Comparison of ENCODE assay signal across 1 cellular context in the genomic region with DNA sequence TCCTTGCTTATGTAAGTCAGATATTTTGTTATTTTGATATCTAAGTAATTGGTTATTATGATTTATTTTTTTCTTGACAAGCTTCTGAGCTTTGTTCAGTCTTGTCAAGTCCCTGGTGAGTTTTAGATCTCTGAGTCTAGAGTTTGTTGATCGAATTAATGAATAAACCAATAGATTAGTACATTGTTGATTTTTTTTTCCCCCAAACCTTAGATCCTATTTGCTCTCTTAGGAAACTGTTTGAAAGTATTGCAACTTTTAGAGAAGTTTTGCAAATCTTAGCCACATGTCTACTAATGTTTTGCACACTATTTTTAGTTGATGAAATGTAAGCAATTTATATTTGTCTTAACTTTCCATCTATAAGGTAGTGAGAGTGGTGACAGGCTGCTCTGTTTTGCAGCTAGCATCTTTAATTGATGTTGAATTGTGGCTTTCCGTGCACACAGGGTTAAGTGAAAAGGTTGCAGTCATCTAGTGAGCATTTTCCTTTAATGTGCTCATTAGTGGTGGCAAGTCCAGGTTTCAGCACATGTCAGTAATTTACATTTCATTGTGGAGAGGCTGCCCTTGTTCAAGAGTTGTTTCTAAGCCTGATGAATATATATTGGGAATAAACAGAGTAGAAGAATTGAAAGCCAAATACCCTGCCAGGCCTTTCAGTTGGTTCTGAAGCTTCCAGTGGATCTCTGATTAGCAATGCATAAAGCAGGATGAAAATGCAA.
TF ChIP-seq lines count a peak whose summit lies in the region.

No MANE protein-coding gene starts in this region.

TF ChIP-seq in H1, 55 proteins besides CTCF, POLR2A, EP300 and RAD21 (continued from another document):
- TF ChIP-seq, protein P1, sequence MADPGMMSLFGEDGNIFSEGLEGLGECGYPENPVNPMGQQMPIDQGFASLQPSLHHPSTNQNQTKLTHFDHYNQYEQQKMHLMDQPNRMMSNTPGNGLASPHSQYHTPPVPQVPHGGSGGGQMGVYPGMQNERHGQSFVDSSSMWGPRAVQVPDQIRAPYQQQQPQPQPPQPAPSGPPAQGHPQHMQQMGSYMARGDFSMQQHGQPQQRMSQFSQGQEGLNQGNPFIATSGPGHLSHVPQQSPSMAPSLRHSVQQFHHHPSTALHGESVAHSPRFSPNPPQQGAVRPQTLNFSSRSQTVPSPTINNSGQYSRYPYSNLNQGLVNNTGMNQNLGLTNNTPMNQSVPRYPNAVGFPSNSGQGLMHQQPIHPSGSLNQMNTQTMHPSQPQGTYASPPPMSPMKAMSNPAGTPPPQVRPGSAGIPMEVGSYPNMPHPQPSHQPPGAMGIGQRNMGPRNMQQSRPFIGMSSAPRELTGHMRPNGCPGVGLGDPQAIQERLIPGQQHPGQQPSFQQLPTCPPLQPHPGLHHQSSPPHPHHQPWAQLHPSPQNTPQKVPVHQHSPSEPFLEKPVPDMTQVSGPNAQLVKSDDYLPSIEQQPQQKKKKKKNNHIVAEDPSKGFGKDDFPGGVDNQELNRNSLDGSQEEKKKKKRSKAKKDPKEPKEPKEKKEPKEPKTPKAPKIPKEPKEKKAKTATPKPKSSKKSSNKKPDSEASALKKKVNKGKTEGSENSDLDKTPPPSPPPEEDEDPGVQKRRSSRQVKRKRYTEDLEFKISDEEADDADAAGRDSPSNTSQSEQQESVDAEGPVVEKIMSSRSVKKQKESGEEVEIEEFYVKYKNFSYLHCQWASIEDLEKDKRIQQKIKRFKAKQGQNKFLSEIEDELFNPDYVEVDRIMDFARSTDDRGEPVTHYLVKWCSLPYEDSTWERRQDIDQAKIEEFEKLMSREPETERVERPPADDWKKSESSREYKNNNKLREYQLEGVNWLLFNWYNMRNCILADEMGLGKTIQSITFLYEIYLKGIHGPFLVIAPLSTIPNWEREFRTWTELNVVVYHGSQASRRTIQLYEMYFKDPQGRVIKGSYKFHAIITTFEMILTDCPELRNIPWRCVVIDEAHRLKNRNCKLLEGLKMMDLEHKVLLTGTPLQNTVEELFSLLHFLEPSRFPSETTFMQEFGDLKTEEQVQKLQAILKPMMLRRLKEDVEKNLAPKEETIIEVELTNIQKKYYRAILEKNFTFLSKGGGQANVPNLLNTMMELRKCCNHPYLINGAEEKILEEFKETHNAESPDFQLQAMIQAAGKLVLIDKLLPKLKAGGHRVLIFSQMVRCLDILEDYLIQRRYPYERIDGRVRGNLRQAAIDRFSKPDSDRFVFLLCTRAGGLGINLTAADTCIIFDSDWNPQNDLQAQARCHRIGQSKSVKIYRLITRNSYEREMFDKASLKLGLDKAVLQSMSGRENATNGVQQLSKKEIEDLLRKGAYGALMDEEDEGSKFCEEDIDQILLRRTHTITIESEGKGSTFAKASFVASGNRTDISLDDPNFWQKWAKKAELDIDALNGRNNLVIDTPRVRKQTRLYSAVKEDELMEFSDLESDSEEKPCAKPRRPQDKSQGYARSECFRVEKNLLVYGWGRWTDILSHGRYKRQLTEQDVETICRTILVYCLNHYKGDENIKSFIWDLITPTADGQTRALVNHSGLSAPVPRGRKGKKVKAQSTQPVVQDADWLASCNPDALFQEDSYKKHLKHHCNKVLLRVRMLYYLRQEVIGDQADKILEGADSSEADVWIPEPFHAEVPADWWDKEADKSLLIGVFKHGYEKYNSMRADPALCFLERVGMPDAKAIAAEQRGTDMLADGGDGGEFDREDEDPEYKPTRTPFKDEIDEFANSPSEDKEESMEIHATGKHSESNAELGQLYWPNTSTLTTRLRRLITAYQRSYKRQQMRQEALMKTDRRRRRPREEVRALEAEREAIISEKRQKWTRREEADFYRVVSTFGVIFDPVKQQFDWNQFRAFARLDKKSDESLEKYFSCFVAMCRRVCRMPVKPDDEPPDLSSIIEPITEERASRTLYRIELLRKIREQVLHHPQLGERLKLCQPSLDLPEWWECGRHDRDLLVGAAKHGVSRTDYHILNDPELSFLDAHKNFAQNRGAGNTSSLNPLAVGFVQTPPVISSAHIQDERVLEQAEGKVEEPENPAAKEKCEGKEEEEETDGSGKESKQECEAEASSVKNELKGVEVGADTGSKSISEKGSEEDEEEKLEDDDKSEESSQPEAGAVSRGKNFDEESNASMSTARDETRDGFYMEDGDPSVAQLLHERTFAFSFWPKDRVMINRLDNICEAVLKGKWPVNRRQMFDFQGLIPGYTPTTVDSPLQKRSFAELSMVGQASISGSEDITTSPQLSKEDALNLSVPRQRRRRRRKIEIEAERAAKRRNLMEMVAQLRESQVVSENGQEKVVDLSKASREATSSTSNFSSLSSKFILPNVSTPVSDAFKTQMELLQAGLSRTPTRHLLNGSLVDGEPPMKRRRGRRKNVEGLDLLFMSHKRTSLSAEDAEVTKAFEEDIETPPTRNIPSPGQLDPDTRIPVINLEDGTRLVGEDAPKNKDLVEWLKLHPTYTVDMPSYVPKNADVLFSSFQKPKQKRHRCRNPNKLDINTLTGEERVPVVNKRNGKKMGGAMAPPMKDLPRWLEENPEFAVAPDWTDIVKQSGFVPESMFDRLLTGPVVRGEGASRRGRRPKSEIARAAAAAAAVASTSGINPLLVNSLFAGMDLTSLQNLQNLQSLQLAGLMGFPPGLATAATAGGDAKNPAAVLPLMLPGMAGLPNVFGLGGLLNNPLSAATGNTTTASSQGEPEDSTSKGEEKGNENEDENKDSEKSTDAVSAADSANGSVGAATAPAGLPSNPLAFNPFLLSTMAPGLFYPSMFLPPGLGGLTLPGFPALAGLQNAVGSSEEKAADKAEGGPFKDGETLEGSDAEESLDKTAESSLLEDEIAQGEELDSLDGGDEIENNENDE (IDR thresholded peaks at IDR 0.05; ENCODE audit: insufficient replicate concordance, low read length) = peak; percentile 76
